In genomic region chr2:74393525-74393924, GRCh38 we compare ENCODE assay signal across 12 cellular contexts. TPM values are rescaled to one million over a fixed set of nuclear protein-coding genes. Genes with fewer than 3 reads are reported as not detected.
DNase-seq lines count a peak whose midpoint lies in the region; TF ChIP-seq lines count a peak whose summit lies in the region.
"Had no signal": no experiment of that assay in that cellular context is flagged by ENCODE, and none has a peak within 500 bp of the region (broad histone marks: within the 10 kb centered on the region; RNA-seq: fewer than 3 reads in every experiment).

No MANE protein-coding gene starts in this region.

- H3K27ac Mint-ChIP-seq in neural crest cell (ENCODE audit: unreplicated experiment), result no peak overlapping the region
- H3K27ac Mint-ChIP-seq: CD4-positive, alpha-beta memory T cell had no signal

- no peaks in the 10 kb centered on the region for H3K4me1 Mint-ChIP-seq in neural crest cell

- H3K9ac ChIP-seq in Karpas-422 (ENCODE audit: low read length) (no peak overlapping the region), SU-DHL-6 (ENCODE audit: low read length) (no peak overlapping the region)

- WGBS in suprapubic skin, result 94% methylated on average over 1 of the region's 1 CpG

- no peaks in the 10 kb centered on the region for H3K36me3 ChIP-seq in Karpas-422 (ENCODE audit: insufficient read depth, low read length)
- no peaks in the 10 kb centered on the region for H3K36me3 ChIP-seq in SU-DHL-6 (ENCODE audit: low read length)
- no peaks in the 10 kb centered on the region for H3K36me3 ChIP-seq in suprapubic skin
- H3K36me3 ChIP-seq: BE2C, HAP-1 had no signal

- H3K36me3 Mint-ChIP-seq in neural crest cell (ENCODE audit: low read depth), result no peaks in the 10 kb centered on the region

- no peak for TF ChIP-seq CTCF in SU-DHL-6 (IDR thresholded peaks at IDR 0.05; ENCODE audit: insufficient read depth, low read length, poor library complexity, severe bottlenecking)
- no peak for TF ChIP-seq CTCF in neural crest cell (conservative IDR thresholded peaks at IDR 0.05)
- TF ChIP-seq CTCF in suprapubic skin (IDR thresholded peaks at IDR 0.05), result no peak

- no peak for TF ChIP-seq POLR2A in suprapubic skin (IDR thresholded peaks at IDR 0.05)

- H3F3A ChIP-seq in SU-DHL-6 (ENCODE audit: insufficient read depth), result no peaks in the 10 kb centered on the region

- DNase-seq in Karpas-422, result no peak
- no peak for DNase-seq in neural crest cell (ENCODE audit: low read depth, low spot score)
- no peak for DNase-seq in suprapubic skin (ENCODE audit: low spot score in 2 of 2)
- no peak for DNase-seq in EL
- DNase-seq: BE2C; CD4-positive, alpha-beta memory T cell; DMS79 treated with DMSO at 0.1 percent for 48 hours; GDM1 had no signal

- no peaks in the 10 kb centered on the region for H3K9me3 ChIP-seq in Karpas-422 (ENCODE audit: low read length)
- H3K9me3 ChIP-seq in SU-DHL-6 (ENCODE audit: insufficient read depth, low read length), result no peaks in the 10 kb centered on the region
- H3K9me3 ChIP-seq in suprapubic skin, result no peaks in the 10 kb centered on the region
- H3K9me3 ChIP-seq: A549, BE2C, HAP-1 had no signal

- H4K20me1 ChIP-seq in Karpas-422 (ENCODE audit: insufficient read depth, low read depth, low read length), result no peaks in the 10 kb centered on the region
- no peaks in the 10 kb centered on the region for H4K20me1 ChIP-seq in SU-DHL-6 (ENCODE audit: low read depth, low read length)

- H3K27ac ChIP-seq in Karpas-422 (ENCODE audit: low read length), result no peak overlapping the region
- H3K27ac ChIP-seq in SU-DHL-6 (ENCODE audit: low read depth, low read length), result no peak overlapping the region
- H3K27ac ChIP-seq in suprapubic skin, result no peak overlapping the region
- H3K27ac ChIP-seq: A549, C4-2B had no signal

- peak overlapping the region; percentile 13; the same call in 1 of the 2 replicates for H2AFZ ChIP-seq in Karpas-422 (ENCODE audit: low read length)
- H2AFZ ChIP-seq in SU-DHL-6 (ENCODE audit: low read depth, low read length, severe bottlenecking), result peak overlapping the region; percentile 36

- peaks cover 31% of the 10 kb centered on the region for H3K79me2 ChIP-seq in Karpas-422 (ENCODE audit: low read length)
- H3K79me2 ChIP-seq in SU-DHL-6 (ENCODE audit: insufficient read depth, low read length), result peaks cover 30% of the 10 kb centered on the region

- H3K4me3 Mint-ChIP-seq in neural crest cell, result peak overlapping the region; percentile 36

- H3K27me3 ChIP-seq in Karpas-422 (ENCODE audit: low read length), result no peaks in the 10 kb centered on the region
- H3K27me3 ChIP-seq in SU-DHL-6 (ENCODE audit: low read length), result no peaks in the 10 kb centered on the region
- H3K27me3 ChIP-seq in suprapubic skin, result no peaks in the 10 kb centered on the region
- H3K27me3 ChIP-seq: BE2C had no signal

- H3K9me2 ChIP-seq in Karpas-422 (replicated peaks; ENCODE audit: insufficient read depth, low read length), result no peaks in the 10 kb centered on the region
- no peaks in the 10 kb centered on the region for H3K9me2 ChIP-seq in SU-DHL-6 (replicated peaks; ENCODE audit: insufficient read depth, low read length)

- no peak overlapping the region for H3K4me2 ChIP-seq in Karpas-422 (ENCODE audit: low read depth, low read length, poor library complexity, severe bottlenecking)
- H3K4me2 ChIP-seq in SU-DHL-6 (ENCODE audit: low read depth, low read length, poor library complexity, severe bottlenecking), result no peak overlapping the region
- H3K4me2 ChIP-seq: A549 had no signal

- no peak for TF ChIP-seq EP300 in suprapubic skin (IDR thresholded peaks at IDR 0.05)

- H3K4me1 ChIP-seq in Karpas-422 (ENCODE audit: low read length) (peaks cover 28% of the 10 kb centered on the region), suprapubic skin (peaks cover 29% of the 10 kb centered on the region)
- H3K4me1 ChIP-seq: BE2C had no signal

- H3K9me3 Mint-ChIP-seq in neural crest cell, result no peaks in the 10 kb centered on the region
- H3K9me3 Mint-ChIP-seq: CD4-positive, alpha-beta memory T cell had no signal

- no peak overlapping the region for H3K4me3 ChIP-seq in Karpas-422 (ENCODE audit: low read length)
- H3K4me3 ChIP-seq in SU-DHL-6 (ENCODE audit: insufficient read depth, low read length, poor library complexity, severe bottlenecking), result no peak overlapping the region
- no peak overlapping the region for H3K4me3 ChIP-seq in suprapubic skin
- H3K4me3 ChIP-seq: A549, HAP-1 had no signal

- peaks cover 6% of the 10 kb centered on the region for H3K27me3 Mint-ChIP-seq in neural crest cell (ENCODE audit: low read depth)

RNA-seq across cellular contexts. Expression of gene DCTN1, which starts 13.4 kb away (rescaled TPM):
- total RNA-seq in Karpas-422 (2014; rRNA removed; shearing (Covaris generic); ENCODE audit: low replicate concordance), result 95.0 and 96.4 TPM in 2 replicates
- total RNA-seq in neural crest cell (198 and 202 TPM in 2 replicates), suprapubic skin (100 to 1,000 TPM in 3 of 4 donors, 10 to 100 TPM in 1; 83.4 to 122 (median 105) TPM)

RNA-seq across cellular contexts. Expression of gene C2orf81, which starts 27.9 kb away (rescaled TPM):
- 3.8 and 7.6 TPM in 2 replicates for total RNA-seq in Karpas-422 (2014; rRNA removed; shearing (Covaris generic); ENCODE audit: low replicate concordance)
- total RNA-seq in neural crest cell, result 7.3 and 7.9 TPM in 2 replicates
- total RNA-seq in suprapubic skin, result 1 to 10 TPM in 3 of 4 donors, under 1 TPM in 1; 0.87 to 2.1 (median 1.4) TPM

RNA-seq across cellular contexts. Expression of gene WDR54, which starts 28.0 kb away (rescaled TPM):
- 130 and 239 TPM in 2 replicates for total RNA-seq in Karpas-422 (2014; rRNA removed; shearing (Covaris generic); ENCODE audit: low replicate concordance)
- total RNA-seq in neural crest cell (56.9 and 57.8 TPM in 2 replicates), suprapubic skin (10 to 100 TPM in 2 of 4 donors, 1 to 10 TPM in 2; 5.0 to 12.0 (median 8.5) TPM)

RNA-seq across cellular contexts. Expression of gene RTKN, which starts 48.2 kb away (rescaled TPM):
- 28.1 and 31.5 TPM in 2 replicates for total RNA-seq in Karpas-422 (2014; rRNA removed; shearing (Covaris generic); ENCODE audit: low replicate concordance)
- 61.2 and 62.0 TPM in 2 replicates for total RNA-seq in neural crest cell
- 10 to 100 TPM; 48.2 to 63.1 (median 56.7) TPM for total RNA-seq in suprapubic skin
- total RNA-seq: CD4-positive, alpha-beta memory T cell had no signal

RNA-seq across cellular contexts. Expression of gene SLC4A5, which starts 50.3 kb away (rescaled TPM):
- 0.65 and 3.2 TPM in 2 replicates for total RNA-seq in Karpas-422 (2014; rRNA removed; shearing (Covaris generic); ENCODE audit: low replicate concordance)
- 1.3 and 3.0 TPM in 2 replicates for total RNA-seq in neural crest cell
- 10 to 100 TPM in 1 of 4 donors, 1 to 10 TPM in 3; 3.2 to 30.4 (median 4.2) TPM for total RNA-seq in suprapubic skin
